11 cellular contexts compared by ENCODE assay signal in the genomic region with DNA sequence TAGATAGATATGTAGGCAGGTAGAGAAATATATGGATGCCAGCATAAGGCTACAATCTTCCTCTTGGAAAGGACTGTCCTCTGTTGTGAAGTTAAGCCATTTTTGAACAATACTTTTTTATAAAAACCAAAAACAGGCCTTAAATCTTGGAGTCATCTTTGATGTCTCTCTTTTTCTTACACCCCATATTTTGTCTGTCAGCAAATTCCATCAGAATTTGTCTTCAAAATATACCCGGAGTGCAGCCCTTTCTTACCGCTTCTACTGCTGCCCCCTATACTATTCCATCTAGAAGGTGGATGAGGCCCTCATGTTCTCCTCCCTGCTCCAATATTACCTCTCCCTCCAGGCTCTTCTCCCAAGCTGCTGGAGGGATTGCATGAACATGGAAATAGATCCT.
"Had no signal": no experiment of that assay in that cellular context is flagged by ENCODE, and none has a peak within 500 bp of the region (broad histone marks: within the 10 kb centered on the region; RNA-seq: fewer than 3 reads in every experiment).

No MANE protein-coding gene starts in this region.

- ATAC-seq: GM23338, HCT116 had no signal

- H3K27ac ChIP-seq: GM23248 had no signal

- H3K4me3 Mint-ChIP-seq: GM23338, H9, HFFc6 had no signal

- H3K36me3 ChIP-seq: HAP-1 had no signal

- H3K27ac Mint-ChIP-seq: GM23338, HFFc6 had no signal

- H3K4me3 ChIP-seq: GM23248, GM23338, HAP-1 had no signal

- H3K4me1 Mint-ChIP-seq: GM23338, H9 had no signal

- DNase-seq: GM23248, GOT3, H7, H9, HCEC 1CT, HFFc6 had no signal

- FAIRE-seq: H1, H54 had no signal

- H3K4me2 ChIP-seq: GM23338 had no signal

- H3K9ac ChIP-seq: GM23248 had no signal

- H3K4me1 ChIP-seq: HAP-1 had no signal

- H3K9me3 ChIP-seq: HAP-1 had no signal

- H2AFZ ChIP-seq: GM23248, GM23338 had no signal
